8 cellular contexts compared by ENCODE assay signal in the genomic region with DNA sequence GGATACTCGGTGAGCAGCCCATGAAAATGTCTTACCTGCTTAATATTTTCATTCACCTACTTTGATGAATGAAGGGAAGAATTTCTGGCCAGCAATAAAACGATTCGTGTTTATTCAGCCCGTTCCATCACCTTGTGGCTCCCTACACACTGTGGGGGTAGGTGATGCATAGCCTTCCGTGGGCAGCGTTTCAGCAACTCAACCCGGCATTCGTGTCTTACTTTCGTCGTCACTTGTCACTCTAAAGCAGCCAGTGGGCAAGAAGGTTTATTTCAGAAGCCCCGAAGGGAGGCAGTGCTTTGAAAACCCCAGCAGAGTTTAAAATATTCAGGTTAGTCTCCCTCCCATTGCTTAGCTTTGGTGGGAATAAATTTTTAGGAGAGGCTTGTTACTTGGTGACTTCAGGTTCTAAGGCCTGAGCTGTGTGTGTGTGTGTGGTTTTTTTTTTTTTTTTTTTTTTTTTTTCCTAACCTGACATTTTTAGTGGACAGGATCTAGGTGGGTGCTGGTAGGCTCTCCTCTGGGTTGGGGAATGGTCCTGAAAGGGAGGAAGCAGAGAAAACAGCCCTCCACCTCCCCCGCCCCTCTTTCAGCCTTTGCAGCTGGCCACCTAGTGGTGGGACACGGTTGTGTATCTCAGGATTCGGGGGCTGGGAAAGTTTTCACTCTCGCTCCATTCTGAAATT. TPM values are rescaled to one million over a fixed set of nuclear protein-coding genes. Genes with fewer than 3 reads are reported as not detected.
DNase-seq lines count a peak whose midpoint lies in the region; ATAC-seq, FAIRE-seq and TF ChIP-seq lines count a peak whose summit lies in the region.

No MANE protein-coding gene starts in this region.

- H3K4me3 ChIP-seq in A673 (ENCODE audit: low read depth, low read length, poor library complexity, severe bottlenecking) (peak overlapping the region; percentile 70), tibial nerve (peak overlapping the region; percentile 74 to 97 (median 86))

- no peak for ATAC-seq in HG03097 (IDR thresholded peaks at IDR 0.05; ENCODE audit: low FRiP score, unreplicated experiment)

- 12 to 13% methylated on average over 15 of the region's 15 CpGs for WGBS in tibial nerve, 2 donors

- peak; percentile 65 for FAIRE-seq in GM12891 (lab: Jason Lieb, UNC)

- H3K4me1 ChIP-seq in A673 (ENCODE audit: insufficient read depth, low read length, poor library complexity, severe bottlenecking): peaks cover 47% of the 10 kb centered on the region
- peaks cover 0 to 65% (median 23%) of the 10 kb centered on the region in 4 donors for H3K4me1 ChIP-seq in tibial nerve

- TF ChIP-seq CTCF in A673 (conservative IDR thresholded peaks at IDR 0.05; ENCODE audit: low read depth, low read length) (peak; percentile 92), RWPE1 (conservative IDR thresholded peaks at IDR 0.05; ENCODE audit: low read depth) (peak; percentile 87), tibial nerve (IDR thresholded peaks at IDR 0.05) (peak; percentile 71 to 89 (median 77))

- TSS peak; percentile 57 for BruUV-seq in A673 (replicated peaks; lab: Mats Ljungman, UMichigan)

- POLR2A ChIA-PET in A673 (lab: Charles Lee; ENCODE audit: low non-redundant PET): interaction anchor here (0.7 kb wide), 1 partner anchor 122 kb away, joined by 6 read pairs; no protein-coding TSS in a partner anchor
- POLR2A ChIA-PET in RWPE1 (lab: Yijun Ruan, JAX; ENCODE audit: low non-redundant PET): no interaction called here

- no peak for TF ChIP-seq EP300 in tibial nerve (IDR thresholded peaks at IDR 0.05)

- TF ChIP-seq POLR2A in GM12891 (IDR thresholded peaks at IDR 0.05; ENCODE audit: low read depth, low read length) (no peak), tibial nerve (IDR thresholded peaks at IDR 0.05) (peak in 1 of 2 donors; percentile 13)

- H3K27me3 ChIP-seq in A673 (replicated peaks; ENCODE audit: insufficient read depth, low read depth, low read length, poor library complexity) (no peaks in the 10 kb centered on the region), tibial nerve (no peaks in the 10 kb centered on the region)

- DNase-seq in A673 (ENCODE audit: low spot score) (peak; percentile 89), GM12891 (ENCODE audit: insufficient read length, low spot score) (no peak), RWPE1 (ENCODE audit: low spot score) (peak; percentile 78), globus pallidus (ENCODE audit: low spot score) (peak; percentile 54), occipital lobe (lab: John Stamatoyannopoulos, UW) (peak; percentile 22), tibial nerve (ENCODE audit: low spot score in 2 of 2) (peak; percentile 65 to 88)
- peak; percentile 72 for DNase-seq in activated naive CD4-positive, alpha-beta T cell treated with anti-CD3 and anti-CD28 coated beads, Interleukin-2, amount 50 U/mL, for 16 hours

- H3K9me3 ChIP-seq in A673 (ENCODE audit: low read depth, low read length, poor library complexity, severe bottlenecking): no peaks in the 10 kb centered on the region
- no peaks in the 10 kb centered on the region for H3K9me3 ChIP-seq in tibial nerve

- CTCF ChIA-PET in A673 (lab: Charles Lee) (interaction anchor here (0.6 to 1.8 kb wide), 9 partner anchors 10 to 355 kb away, joined by 3 to 17 read pairs (median 7); no protein-coding TSS in a partner anchor), RWPE1 (lab: Yijun Ruan, JAX) (interaction anchor here (0.5 to 2.1 kb wide), 29 partner anchors 8 to 639 kb away, joined by 3 to 15 read pairs (median 3); no protein-coding TSS in a partner anchor)

- H3K27ac ChIP-seq in A673 (ENCODE audit: low read depth, low read length, poor library complexity, severe bottlenecking) (peak overlapping the region; percentile 79), RWPE1 (no peak overlapping the region), tibial nerve (peak overlapping the region; percentile 90 to 99 (median 97))

- intact Hi-C loops in A673 (cut with micrococcal nuclease; ENCODE audit: unreplicated experiment): loop anchor here (5.0 to 10.0 kb wide), 3 partner anchors 123 to 386 kb away; partner anchors contain the start of genes RGS10 and TIAL1

- H3K36me3 ChIP-seq in A673 (ENCODE audit: insufficient read depth, low read length, poor library complexity, severe bottlenecking): peaks cover 6% of the 10 kb centered on the region
- no peaks in the 10 kb centered on the region for H3K36me3 ChIP-seq in tibial nerve

TF ChIP-seq in GM12891, 5 proteins besides CTCF, POLR2A, EP300 and RAD21:
- TF ChIP-seq POU2F2 (IDR thresholded peaks at IDR 0.05; ENCODE audit: low read depth, low read length): peak; percentile 14; the same call in 1 of the 2 replicates
- no peak for TF ChIP-seq SPI1 (IDR thresholded peaks at IDR 0.05; ENCODE audit: low read depth, low read length)
- no peak for TF ChIP-seq PAX5 (IDR thresholded peaks at IDR 0.05; ENCODE audit: insufficient read depth, low read length, severe bottlenecking)
- no peak; the same call in 1 of the 2 replicates for TF ChIP-seq POLR2AphosphoS5 (IDR thresholded peaks at IDR 0.05; ENCODE audit: low read depth, low read length)
- no peak for TF ChIP-seq TAF1 (IDR thresholded peaks at IDR 0.05; ENCODE audit: low read depth, low read length)

RNA-seq across cellular contexts. Expression of gene GRK5, which starts 1.8 kb away (rescaled TPM):
- total RNA-seq in A673 (2021): 54.7 and 58.2 TPM in 2 replicates
- 13.9 TPM for polyA plus RNA-seq in GM12891 (2012; ENCODE audit: low read depth, missing spikeins)
- 17.3 TPM for total RNA-seq in occipital lobe
- 10 to 100 TPM; 43.5 to 61.7 (median 48.9) TPM for total RNA-seq in tibial nerve

RNA-seq across cellular contexts. Expression of gene PRDX3, which starts 30.6 kb away (rescaled TPM):
- total RNA-seq in A673 (2021) (215 and 234 TPM in 2 replicates), occipital lobe (92.8 TPM), tibial nerve (10 to 100 TPM; 79.5 to 93.3 (median 84.2) TPM)
- 134 TPM for polyA plus RNA-seq in GM12891 (2012; ENCODE audit: low read depth, missing spikeins)

RNA-seq across cellular contexts. Expression of gene SFXN4, which starts 43.7 kb away (rescaled TPM):
- total RNA-seq in A673 (2021): 67.3 and 72.9 TPM in 2 replicates
- polyA plus RNA-seq in GM12891 (2012; ENCODE audit: low read depth, missing spikeins): 26.1 TPM
- 22.6 TPM for total RNA-seq in occipital lobe
- 100 to 1,000 TPM in 1 of 4 donors, 10 to 100 TPM in 3; 12.7 to 301 (median 19.1) TPM for total RNA-seq in tibial nerve
